Comparison of ENCODE assay signal across 1 cellular context in the genomic region with DNA sequence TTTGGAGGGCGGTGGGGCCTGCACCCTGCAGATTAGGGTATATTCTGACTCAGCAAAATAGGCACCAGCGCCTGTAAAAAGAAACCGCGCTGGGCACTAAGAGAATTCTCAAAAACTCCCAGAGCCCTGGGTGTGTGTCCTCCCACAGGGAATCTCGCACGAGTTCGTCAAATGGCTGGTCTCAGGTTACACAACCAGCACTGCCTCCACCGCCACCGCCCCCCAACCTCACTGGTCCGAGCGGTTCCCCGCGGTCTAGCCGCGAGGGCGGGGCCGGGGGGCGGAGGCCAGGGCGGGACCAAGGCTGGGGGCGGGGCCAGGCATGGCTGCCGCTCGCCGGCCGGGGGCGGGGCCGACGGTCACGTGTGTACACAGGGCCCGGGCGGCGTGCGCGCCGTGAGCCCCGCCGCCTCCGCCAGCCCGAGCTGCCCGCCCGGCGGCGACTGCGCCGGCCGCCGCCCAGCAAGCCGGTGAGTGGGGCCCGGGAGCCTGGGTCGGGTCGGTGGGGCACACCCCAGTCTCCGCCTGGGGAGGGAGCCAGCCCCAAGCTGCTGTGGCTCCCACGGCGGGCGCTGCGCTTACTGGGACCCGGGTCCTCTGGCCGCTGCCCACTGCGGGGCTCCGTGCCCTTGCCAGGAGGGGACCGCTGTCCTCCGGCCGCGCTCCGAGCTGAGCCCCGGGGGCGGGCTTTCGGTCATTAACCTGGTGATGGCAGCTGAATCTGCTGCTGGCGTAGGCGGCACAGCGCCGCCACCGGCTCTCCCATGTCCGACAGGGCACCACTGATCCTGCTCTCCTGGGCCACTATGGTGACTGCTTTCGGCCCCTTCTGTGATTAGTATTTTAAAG.
TF ChIP-seq lines count a peak whose summit lies in the region.

A gene with protein sequence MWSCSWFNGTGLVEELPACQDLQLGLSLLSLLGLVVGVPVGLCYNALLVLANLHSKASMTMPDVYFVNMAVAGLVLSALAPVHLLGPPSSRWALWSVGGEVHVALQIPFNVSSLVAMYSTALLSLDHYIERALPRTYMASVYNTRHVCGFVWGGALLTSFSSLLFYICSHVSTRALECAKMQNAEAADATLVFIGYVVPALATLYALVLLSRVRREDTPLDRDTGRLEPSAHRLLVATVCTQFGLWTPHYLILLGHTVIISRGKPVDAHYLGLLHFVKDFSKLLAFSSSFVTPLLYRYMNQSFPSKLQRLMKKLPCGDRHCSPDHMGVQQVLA (plus strand): TSS at position 358 of the 849 bp plus-strand sequence. CDS start 12,970 bp downstream, outside the sequence.

TF ChIP-seq in GM12878, 131 proteins besides CTCF, POLR2A, EP300 and RAD21 (continued from another document and continues in another):
- TF ChIP-seq, protein P1, sequence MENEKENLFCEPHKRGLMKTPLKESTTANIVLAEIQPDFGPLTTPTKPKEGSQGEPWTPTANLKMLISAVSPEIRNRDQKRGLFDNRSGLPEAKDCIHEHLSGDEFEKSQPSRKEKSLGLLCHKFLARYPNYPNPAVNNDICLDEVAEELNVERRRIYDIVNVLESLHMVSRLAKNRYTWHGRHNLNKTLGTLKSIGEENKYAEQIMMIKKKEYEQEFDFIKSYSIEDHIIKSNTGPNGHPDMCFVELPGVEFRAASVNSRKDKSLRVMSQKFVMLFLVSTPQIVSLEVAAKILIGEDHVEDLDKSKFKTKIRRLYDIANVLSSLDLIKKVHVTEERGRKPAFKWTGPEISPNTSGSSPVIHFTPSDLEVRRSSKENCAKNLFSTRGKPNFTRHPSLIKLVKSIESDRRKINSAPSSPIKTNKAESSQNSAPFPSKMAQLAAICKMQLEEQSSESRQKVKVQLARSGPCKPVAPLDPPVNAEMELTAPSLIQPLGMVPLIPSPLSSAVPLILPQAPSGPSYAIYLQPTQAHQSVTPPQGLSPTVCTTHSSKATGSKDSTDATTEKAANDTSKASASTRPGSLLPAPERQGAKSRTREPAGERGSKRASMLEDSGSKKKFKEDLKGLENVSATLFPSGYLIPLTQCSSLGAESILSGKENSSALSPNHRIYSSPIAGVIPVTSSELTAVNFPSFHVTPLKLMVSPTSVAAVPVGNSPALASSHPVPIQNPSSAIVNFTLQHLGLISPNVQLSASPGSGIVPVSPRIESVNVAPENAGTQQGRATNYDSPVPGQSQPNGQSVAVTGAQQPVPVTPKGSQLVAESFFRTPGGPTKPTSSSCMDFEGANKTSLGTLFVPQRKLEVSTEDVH (IDR thresholded peaks at IDR 0.05; ENCODE audit: low read depth, partially characterized antibody): no peak
- TF ChIP-seq ZNF217 (IDR thresholded peaks at IDR 0.05) (no peak), CBFB (IDR thresholded peaks at IDR 0.05; ENCODE audit: low read depth) (0 out of 2 replicates have a peak, but pooled peaks have one; percentile 16), RBBP5 (conservative IDR thresholded peaks at IDR 0.05) (no peak), BACH1 (IDR thresholded peaks at IDR 0.05; ENCODE audit: borderline replicate concordance) (peak; percentile 97), RELA (IDR thresholded peaks at IDR 0.05; ENCODE audit: borderline replicate concordance, partially characterized antibody) (no peak), BCL11A (IDR thresholded peaks at IDR 0.05; ENCODE audit: low read depth, low read length) (no peak), SIN3A (IDR thresholded peaks at IDR 0.05; ENCODE audit: low read depth, low read length) (no peak; the same call in 1 of the 2 replicates), PML (IDR thresholded peaks at IDR 0.05; ENCODE audit: low read length) (no peak), TCF12 (IDR thresholded peaks at IDR 0.05; ENCODE audit: low read depth, low read length) (no peak; the same call in 1 of the 2 replicates), ASH2L (IDR thresholded peaks at IDR 0.05; ENCODE audit: borderline replicate concordance, low read depth) (peak; percentile 46; the same call in 1 of the 2 replicates), MEF2A (IDR thresholded peaks at IDR 0.05; ENCODE audit: insufficient read depth, low read depth, low read length) (no peak), NFIC (IDR thresholded peaks at IDR 0.05; ENCODE audit: low read depth, low read length) (no peak), SMARCA5 (IDR thresholded peaks at IDR 0.05) (peak; percentile 76), YBX1 (IDR thresholded peaks at IDR 0.05) (no peak), TARDBP (IDR thresholded peaks at IDR 0.05; ENCODE audit: borderline replicate concordance) (no peak), STAT1 (conservative IDR thresholded peaks at IDR 0.05) (no peak), BMI1 (IDR thresholded peaks at IDR 0.05; ENCODE audit: borderline replicate concordance) (no peak), PAX5 (IDR thresholded peaks at IDR 0.05; ENCODE audit: borderline replicate concordance, low read depth, low read length) (no peak), NR2C2 (IDR thresholded peaks at IDR 0.05; ENCODE audit: borderline replicate concordance, control insufficient read depth, insufficient read length, low read depth) (no peak), SMAD5 (IDR thresholded peaks at IDR 0.05; ENCODE audit: low read depth) (no peak), CBX3 (IDR thresholded peaks at IDR 0.05; ENCODE audit: borderline replicate concordance, low read depth) (no peak), MEF2B (IDR thresholded peaks at IDR 0.05; ENCODE audit: partially characterized antibody, poor library complexity, severe bottlenecking) (peak; percentile 60), BHLHE40 (IDR thresholded peaks at IDR 0.05; ENCODE audit: borderline replicate concordance in 1 of 2, low read depth in 2 of 2, low read length in 1 of 2) (peak; percentile 84 to 90), FOXK2 (IDR thresholded peaks at IDR 0.05) (no peak), WRNIP1 (IDR thresholded peaks at IDR 0.05; ENCODE audit: borderline replicate concordance, low read depth, low read length) (no peak), RUNX3 (IDR thresholded peaks at IDR 0.05; ENCODE audit: low read length) (peak; percentile 39; the same call in 1 of the 2 replicates)
- TF ChIP-seq, protein P2, sequence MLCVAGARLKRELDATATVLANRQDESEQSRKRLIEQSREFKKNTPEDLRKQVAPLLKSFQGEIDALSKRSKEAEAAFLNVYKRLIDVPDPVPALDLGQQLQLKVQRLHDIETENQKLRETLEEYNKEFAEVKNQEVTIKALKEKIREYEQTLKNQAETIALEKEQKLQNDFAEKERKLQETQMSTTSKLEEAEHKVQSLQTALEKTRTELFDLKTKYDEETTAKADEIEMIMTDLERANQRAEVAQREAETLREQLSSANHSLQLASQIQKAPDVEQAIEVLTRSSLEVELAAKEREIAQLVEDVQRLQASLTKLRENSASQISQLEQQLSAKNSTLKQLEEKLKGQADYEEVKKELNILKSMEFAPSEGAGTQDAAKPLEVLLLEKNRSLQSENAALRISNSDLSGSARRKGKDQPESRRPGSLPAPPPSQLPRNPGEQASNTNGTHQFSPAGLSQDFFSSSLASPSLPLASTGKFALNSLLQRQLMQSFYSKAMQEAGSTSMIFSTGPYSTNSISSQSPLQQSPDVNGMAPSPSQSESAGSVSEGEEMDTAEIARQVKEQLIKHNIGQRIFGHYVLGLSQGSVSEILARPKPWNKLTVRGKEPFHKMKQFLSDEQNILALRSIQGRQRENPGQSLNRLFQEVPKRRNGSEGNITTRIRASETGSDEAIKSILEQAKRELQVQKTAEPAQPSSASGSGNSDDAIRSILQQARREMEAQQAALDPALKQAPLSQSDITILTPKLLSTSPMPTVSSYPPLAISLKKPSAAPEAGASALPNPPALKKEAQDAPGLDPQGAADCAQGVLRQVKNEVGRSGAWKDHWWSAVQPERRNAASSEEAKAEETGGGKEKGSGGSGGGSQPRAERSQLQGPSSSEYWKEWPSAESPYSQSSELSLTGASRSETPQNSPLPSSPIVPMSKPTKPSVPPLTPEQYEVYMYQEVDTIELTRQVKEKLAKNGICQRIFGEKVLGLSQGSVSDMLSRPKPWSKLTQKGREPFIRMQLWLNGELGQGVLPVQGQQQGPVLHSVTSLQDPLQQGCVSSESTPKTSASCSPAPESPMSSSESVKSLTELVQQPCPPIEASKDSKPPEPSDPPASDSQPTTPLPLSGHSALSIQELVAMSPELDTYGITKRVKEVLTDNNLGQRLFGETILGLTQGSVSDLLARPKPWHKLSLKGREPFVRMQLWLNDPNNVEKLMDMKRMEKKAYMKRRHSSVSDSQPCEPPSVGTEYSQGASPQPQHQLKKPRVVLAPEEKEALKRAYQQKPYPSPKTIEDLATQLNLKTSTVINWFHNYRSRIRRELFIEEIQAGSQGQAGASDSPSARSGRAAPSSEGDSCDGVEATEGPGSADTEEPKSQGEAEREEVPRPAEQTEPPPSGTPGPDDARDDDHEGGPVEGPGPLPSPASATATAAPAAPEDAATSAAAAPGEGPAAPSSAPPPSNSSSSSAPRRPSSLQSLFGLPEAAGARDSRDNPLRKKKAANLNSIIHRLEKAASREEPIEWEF (IDR thresholded peaks at IDR 0.05; ENCODE audit: insufficient replicate concordance, low read depth, low read length): no peak
- TF ChIP-seq, protein P3, sequence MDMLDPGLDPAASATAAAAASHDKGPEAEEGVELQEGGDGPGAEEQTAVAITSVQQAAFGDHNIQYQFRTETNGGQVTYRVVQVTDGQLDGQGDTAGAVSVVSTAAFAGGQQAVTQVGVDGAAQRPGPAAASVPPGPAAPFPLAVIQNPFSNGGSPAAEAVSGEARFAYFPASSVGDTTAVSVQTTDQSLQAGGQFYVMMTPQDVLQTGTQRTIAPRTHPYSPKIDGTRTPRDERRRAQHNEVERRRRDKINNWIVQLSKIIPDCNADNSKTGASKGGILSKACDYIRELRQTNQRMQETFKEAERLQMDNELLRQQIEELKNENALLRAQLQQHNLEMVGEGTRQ (IDR thresholded peaks at IDR 0.05; ENCODE audit: borderline replicate concordance, low read depth, low read length): peak; percentile 34
- TF ChIP-seq, protein P4, sequence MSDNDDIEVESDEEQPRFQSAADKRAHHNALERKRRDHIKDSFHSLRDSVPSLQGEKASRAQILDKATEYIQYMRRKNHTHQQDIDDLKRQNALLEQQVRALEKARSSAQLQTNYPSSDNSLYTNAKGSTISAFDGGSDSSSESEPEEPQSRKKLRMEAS (IDR thresholded peaks at IDR 0.05; ENCODE audit: low read depth, low read length): no peak
- TF ChIP-seq, protein P5, sequence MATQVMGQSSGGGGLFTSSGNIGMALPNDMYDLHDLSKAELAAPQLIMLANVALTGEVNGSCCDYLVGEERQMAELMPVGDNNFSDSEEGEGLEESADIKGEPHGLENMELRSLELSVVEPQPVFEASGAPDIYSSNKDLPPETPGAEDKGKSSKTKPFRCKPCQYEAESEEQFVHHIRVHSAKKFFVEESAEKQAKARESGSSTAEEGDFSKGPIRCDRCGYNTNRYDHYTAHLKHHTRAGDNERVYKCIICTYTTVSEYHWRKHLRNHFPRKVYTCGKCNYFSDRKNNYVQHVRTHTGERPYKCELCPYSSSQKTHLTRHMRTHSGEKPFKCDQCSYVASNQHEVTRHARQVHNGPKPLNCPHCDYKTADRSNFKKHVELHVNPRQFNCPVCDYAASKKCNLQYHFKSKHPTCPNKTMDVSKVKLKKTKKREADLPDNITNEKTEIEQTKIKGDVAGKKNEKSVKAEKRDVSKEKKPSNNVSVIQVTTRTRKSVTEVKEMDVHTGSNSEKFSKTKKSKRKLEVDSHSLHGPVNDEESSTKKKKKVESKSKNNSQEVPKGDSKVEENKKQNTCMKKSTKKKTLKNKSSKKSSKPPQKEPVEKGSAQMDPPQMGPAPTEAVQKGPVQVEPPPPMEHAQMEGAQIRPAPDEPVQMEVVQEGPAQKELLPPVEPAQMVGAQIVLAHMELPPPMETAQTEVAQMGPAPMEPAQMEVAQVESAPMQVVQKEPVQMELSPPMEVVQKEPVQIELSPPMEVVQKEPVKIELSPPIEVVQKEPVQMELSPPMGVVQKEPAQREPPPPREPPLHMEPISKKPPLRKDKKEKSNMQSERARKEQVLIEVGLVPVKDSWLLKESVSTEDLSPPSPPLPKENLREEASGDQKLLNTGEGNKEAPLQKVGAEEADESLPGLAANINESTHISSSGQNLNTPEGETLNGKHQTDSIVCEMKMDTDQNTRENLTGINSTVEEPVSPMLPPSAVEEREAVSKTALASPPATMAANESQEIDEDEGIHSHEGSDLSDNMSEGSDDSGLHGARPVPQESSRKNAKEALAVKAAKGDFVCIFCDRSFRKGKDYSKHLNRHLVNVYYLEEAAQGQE (IDR thresholded peaks at IDR 0.05; ENCODE audit: low read depth, low read length): no peak
- TF ChIP-seq, protein P6, sequence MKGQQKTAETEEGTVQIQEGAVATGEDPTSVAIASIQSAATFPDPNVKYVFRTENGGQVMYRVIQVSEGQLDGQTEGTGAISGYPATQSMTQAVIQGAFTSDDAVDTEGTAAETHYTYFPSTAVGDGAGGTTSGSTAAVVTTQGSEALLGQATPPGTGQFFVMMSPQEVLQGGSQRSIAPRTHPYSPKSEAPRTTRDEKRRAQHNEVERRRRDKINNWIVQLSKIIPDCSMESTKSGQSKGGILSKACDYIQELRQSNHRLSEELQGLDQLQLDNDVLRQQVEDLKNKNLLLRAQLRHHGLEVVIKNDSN (IDR thresholded peaks at IDR 0.05; ENCODE audit: borderline replicate concordance, extremely low read length, insufficient read depth, low read depth, low read length): peak; percentile 67
- TF ChIP-seq, protein P7, sequence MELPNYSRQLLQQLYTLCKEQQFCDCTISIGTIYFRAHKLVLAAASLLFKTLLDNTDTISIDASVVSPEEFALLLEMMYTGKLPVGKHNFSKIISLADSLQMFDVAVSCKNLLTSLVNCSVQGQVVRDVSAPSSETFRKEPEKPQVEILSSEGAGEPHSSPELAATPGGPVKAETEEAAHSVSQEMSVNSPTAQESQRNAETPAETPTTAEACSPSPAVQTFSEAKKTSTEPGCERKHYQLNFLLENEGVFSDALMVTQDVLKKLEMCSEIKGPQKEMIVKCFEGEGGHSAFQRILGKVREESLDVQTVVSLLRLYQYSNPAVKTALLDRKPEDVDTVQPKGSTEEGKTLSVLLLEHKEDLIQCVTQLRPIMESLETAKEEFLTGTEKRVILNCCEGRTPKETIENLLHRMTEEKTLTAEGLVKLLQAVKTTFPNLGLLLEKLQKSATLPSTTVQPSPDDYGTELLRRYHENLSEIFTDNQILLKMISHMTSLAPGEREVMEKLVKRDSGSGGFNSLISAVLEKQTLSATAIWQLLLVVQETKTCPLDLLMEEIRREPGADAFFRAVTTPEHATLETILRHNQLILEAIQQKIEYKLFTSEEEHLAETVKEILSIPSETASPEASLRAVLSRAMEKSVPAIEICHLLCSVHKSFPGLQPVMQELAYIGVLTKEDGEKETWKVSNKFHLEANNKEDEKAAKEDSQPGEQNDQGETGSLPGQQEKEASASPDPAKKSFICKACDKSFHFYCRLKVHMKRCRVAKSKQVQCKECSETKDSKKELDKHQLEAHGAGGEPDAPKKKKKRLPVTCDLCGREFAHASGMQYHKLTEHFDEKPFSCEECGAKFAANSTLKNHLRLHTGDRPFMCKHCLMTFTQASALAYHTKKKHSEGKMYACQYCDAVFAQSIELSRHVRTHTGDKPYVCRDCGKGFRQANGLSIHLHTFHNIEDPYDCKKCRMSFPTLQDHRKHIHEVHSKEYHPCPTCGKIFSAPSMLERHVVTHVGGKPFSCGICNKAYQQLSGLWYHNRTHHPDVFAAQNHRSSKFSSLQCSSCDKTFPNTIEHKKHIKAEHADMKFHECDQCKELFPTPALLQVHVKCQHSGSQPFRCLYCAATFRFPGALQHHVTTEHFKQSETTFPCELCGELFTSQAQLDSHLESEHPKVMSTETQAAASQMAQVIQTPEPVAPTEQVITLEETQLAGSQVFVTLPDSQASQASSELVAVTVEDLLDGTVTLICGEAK (IDR thresholded peaks at IDR 0.05; ENCODE audit: borderline replicate concordance): no peak
- TF ChIP-seq, protein P8, sequence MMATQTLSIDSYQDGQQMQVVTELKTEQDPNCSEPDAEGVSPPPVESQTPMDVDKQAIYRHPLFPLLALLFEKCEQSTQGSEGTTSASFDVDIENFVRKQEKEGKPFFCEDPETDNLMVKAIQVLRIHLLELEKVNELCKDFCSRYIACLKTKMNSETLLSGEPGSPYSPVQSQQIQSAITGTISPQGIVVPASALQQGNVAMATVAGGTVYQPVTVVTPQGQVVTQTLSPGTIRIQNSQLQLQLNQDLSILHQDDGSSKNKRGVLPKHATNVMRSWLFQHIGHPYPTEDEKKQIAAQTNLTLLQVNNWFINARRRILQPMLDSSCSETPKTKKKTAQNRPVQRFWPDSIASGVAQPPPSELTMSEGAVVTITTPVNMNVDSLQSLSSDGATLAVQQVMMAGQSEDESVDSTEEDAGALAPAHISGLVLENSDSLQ (IDR thresholded peaks at IDR 0.05): no peak
